Comparison of ENCODE assay signal across 24 cellular contexts in genomic region chr7:35785250-35785649, GRCh38. TPM values are rescaled to one million over a fixed set of nuclear protein-coding genes. Genes with fewer than 3 reads are reported as not detected.
DNase-seq lines count a peak whose midpoint lies in the region; ATAC-seq and TF ChIP-seq lines count a peak whose summit lies in the region.
"Had no signal": no experiment of that assay in that cellular context is flagged by ENCODE, and none has a peak within 500 bp of the region (broad histone marks: within the 10 kb centered on the region; RNA-seq: fewer than 3 reads in every experiment).

No MANE protein-coding gene starts in this region.

- H3K27me3 ChIP-seq in heart left ventricle, result no peaks in the 10 kb centered on the region
- no peaks in the 10 kb centered on the region for H3K27me3 ChIP-seq in effector memory CD4-positive, alpha-beta T cell (replicated peaks; ENCODE audit: control insufficient read depth, insufficient read depth, low read length, poor library complexity, severe bottlenecking)
- H3K27me3 ChIP-seq: BE2C, SJSA1 had no signal

- ATAC-seq in Right ventricle myocardium inferior, result peak; percentile 13
- no peak for ATAC-seq in heart left ventricle
- ATAC-seq: GM23338, HepG2, PC-3 had no signal

- intact Hi-C loops in Right ventricle myocardium inferior (cut with DNase I) (no loop called here), heart left ventricle (cut with DNase I) (no loop called here)

- H3K9me3 ChIP-seq in heart left ventricle, result peaks cover 0 to 13% (median 0%) of the 10 kb centered on the region in 12 donors
- H3K9me3 ChIP-seq in effector memory CD4-positive, alpha-beta T cell (ENCODE audit: control insufficient read depth, low read length), result no peaks in the 10 kb centered on the region
- H3K9me3 ChIP-seq: BE2C, SJSA1 had no signal

- TF ChIP-seq POLR2A in heart left ventricle (IDR thresholded peaks at IDR 0.05), result no peak

- WGBS in heart left ventricle, 4 donors, result 88 to 93% (median 91%) methylated on average over 2 of the region's 2 CpGs

- no peaks in the 10 kb centered on the region for H3K4me1 ChIP-seq in heart left ventricle
- no peaks in the 10 kb centered on the region for H3K4me1 ChIP-seq in effector memory CD4-positive, alpha-beta T cell (ENCODE audit: control insufficient read depth, insufficient read depth, low read length, poor library complexity, severe bottlenecking)
- H3K4me1 ChIP-seq: BE2C, SJSA1 had no signal

- no peak for TF ChIP-seq CTCF in heart left ventricle (IDR thresholded peaks at IDR 0.05)

- DNase-seq in Right ventricle myocardium inferior (ENCODE audit: missing footprints) (no peak), heart left ventricle (no peak), medulla oblongata (ENCODE audit: extremely low spot score) (peak; percentile 83), putamen (ENCODE audit: low spot score) (peak; percentile 80), DMS114 treated with DMSO at 0.1 percent for 48 hours (lab: John Stamatoyannopoulos, UW; ENCODE audit: unreplicated experiment) (no peak), GM19240 (ENCODE audit: insufficient read length, low spot score) (no peak)
- no peak for DNase-seq in effector memory CD4-positive, alpha-beta T cell
- DNase-seq: BE2C; CD4-positive, CD25-positive, alpha-beta regulatory T cell; HFFc6; Karpas-422; NCI-H1105 treated with DMSO at 0.1 percent for 48 hours; NCI-H146; NCI-H2029 treated with DMSO at 0.1 percent for 48 hours; NCI-H446 treated with DMSO at 0.1 percent for 48 hours; NCI-H526; NCI-H82; NK-92 treated with Interleukin-12 subunit alpha and Interleukin-12 subunit beta, amount 100 ng/mL, for 24 hours; PC-3 had no signal

- no peaks in the 10 kb centered on the region for H3K36me3 ChIP-seq in heart left ventricle
- H3K36me3 ChIP-seq in effector memory CD4-positive, alpha-beta T cell (ENCODE audit: control insufficient read depth, insufficient read depth, low read length), result no peaks in the 10 kb centered on the region
- H3K36me3 ChIP-seq: BE2C, HAP-1, SJSA1 had no signal

- H3K4me3 ChIP-seq in heart left ventricle, result no peak overlapping the region
- no peak overlapping the region for H3K4me3 ChIP-seq in effector memory CD4-positive, alpha-beta T cell (ENCODE audit: insufficient read depth, low read depth, low read length, poor library complexity, severe bottlenecking)
- H3K4me3 ChIP-seq: GM23338, HAP-1, SJSA1 had no signal

- no peak overlapping the region for H3K27ac ChIP-seq in heart left ventricle
- no peak overlapping the region for H3K27ac ChIP-seq in effector memory CD4-positive, alpha-beta T cell (ENCODE audit: insufficient read depth, low read length, poor library complexity, severe bottlenecking)
- H3K27ac ChIP-seq: 22Rv1, SJSA1 had no signal

RNA-seq across cellular contexts. Expression of gene SEPTIN7, which starts 15.6 kb away (rescaled TPM):
- total RNA-seq in Right ventricle myocardium inferior (175 TPM), heart left ventricle (100 to 1,000 TPM; 133 to 232 (median 200) TPM)
- 100 to 1,000 TPM; 119 to 200 TPM for polyA plus RNA-seq in heart left ventricle

Comparison
In these comparisons a context has a peak if more than half of its experiments do, and no peak if none do; other contexts are left out.
1. DNase-seq: peak in medulla oblongata (single experiment) and putamen (single experiment); none in Right ventricle myocardium inferior (single experiment), heart left ventricle (0 of 5), effector memory CD4-positive, alpha-beta T cell (0 of 3), DMS114 treated with DMSO at 0.1 percent for 48 hours (single experiment) and GM19240 (single experiment).